9 cellular contexts compared by ENCODE assay signal in genomic region chr1:36225298-36225899, GRCh38. TPM values are rescaled to one million over a fixed set of nuclear protein-coding genes. Genes with fewer than 3 reads are reported as not detected.
DNase-seq lines count a peak whose midpoint lies in the region; ATAC-seq and TF ChIP-seq lines count a peak whose summit lies in the region.
"Had no signal": no experiment of that assay in that cellular context is flagged by ENCODE, and none has a peak within 500 bp of the region (broad histone marks: within the 10 kb centered on the region; RNA-seq: fewer than 3 reads in every experiment).

No MANE protein-coding gene starts in this region.

- ATAC-seq in stimulated activated naive B cell treated with anti-CD40 and anti-IgM and Interleukin-4, amounts not matched to agents 10 μg/mL and 1 μg/mL and 100 μg/mL, for 72 hours (replicated peaks), result no peak

- H3K9ac ChIP-seq in iPS-18a (ENCODE audit: low read length), result peak overlapping the region; percentile 96

- DNase-seq in DMS 273 (lab: John Stamatoyannopoulos, UW; ENCODE audit: unreplicated experiment), result peak; percentile 47
- DNase-seq in DMS 273 treated with DMSO at 0.1 percent for 48 hours (lab: John Stamatoyannopoulos, UW), result no peak
- no peak for DNase-seq in activated T-helper 2 cell treated with anti-CD3 and anti-CD28 coated beads, Interferon-gamma antibody, Interleukin-2, Interleukin-4, amounts not matched to agents 10 μg/mL and 5 μg/mL and 100 μg/mL, durations not matched to agents 14 hours and 24 hours and 36 hours (ENCODE audit: low spot score)
- DNase-seq in stimulated activated naive B cell treated with anti-CD40 and anti-IgM and Interleukin-4, amounts not matched to agents 10 μg/mL and 1 μg/mL and 100 μg/mL, for 72 hours, result no peak
- no peak for DNase-seq in posterior cingulate gyrus
- no peak for DNase-seq in GM20000 (ENCODE audit: low spot score)
- no peak for DNase-seq in HuH-7.5 (ENCODE audit: low spot score)
- DNase-seq: 8988T had no signal

- peak overlapping the region; percentile 90 for H3K27ac ChIP-seq in iPS-18a (ENCODE audit: low read length)

- H3K27me3 ChIP-seq in iPS-18a (ENCODE audit: control insufficient read depth, insufficient read depth, low read length), result no peaks in the 10 kb centered on the region

- no peaks in the 10 kb centered on the region for H3K9me3 ChIP-seq in iPS-18a (ENCODE audit: control insufficient read depth, low read depth, low read length)

- peaks cover 7% of the 10 kb centered on the region for H3K4me1 ChIP-seq in iPS-18a (ENCODE audit: control insufficient read depth, low read depth, low read length)

- H3K36me3 Mint-ChIP-seq in activated T-helper 2 cell treated with anti-CD3 and anti-CD28 coated beads, Interferon-gamma antibody, Interleukin-2, Interleukin-4, amounts not matched to agents 10 μg/mL and 5 μg/mL and 100 μg/mL, durations not matched to agents 14 hours and 24 hours and 36 hours (ENCODE audit: low read depth), result peaks cover 40% of the 10 kb centered on the region
- H3K36me3 Mint-ChIP-seq in stimulated activated naive B cell treated with anti-CD40 and anti-IgM and Interleukin-4, amounts not matched to agents 10 μg/mL and 1 μg/mL and 100 μg/mL, for 72 hours, result peaks cover 25 to 31% of the 10 kb centered on the region in 2 donors

- peaks cover 24% of the 10 kb centered on the region for H3K4me1 Mint-ChIP-seq in activated T-helper 2 cell treated with anti-CD3 and anti-CD28 coated beads, Interferon-gamma antibody, Interleukin-2, Interleukin-4, amounts not matched to agents 10 μg/mL and 5 μg/mL and 100 μg/mL, durations not matched to agents 14 hours and 24 hours and 36 hours (ENCODE audit: low read depth)
- peaks cover 13 to 36% of the 10 kb centered on the region in 2 donors for H3K4me1 Mint-ChIP-seq in stimulated activated naive B cell treated with anti-CD40 and anti-IgM and Interleukin-4, amounts not matched to agents 10 μg/mL and 1 μg/mL and 100 μg/mL, for 72 hours

- H3K9me3 Mint-ChIP-seq in activated T-helper 2 cell treated with anti-CD3 and anti-CD28 coated beads, Interferon-gamma antibody, Interleukin-2, Interleukin-4, amounts not matched to agents 10 μg/mL and 5 μg/mL and 100 μg/mL, durations not matched to agents 14 hours and 24 hours and 36 hours, result no peaks in the 10 kb centered on the region
- H3K9me3 Mint-ChIP-seq in stimulated activated naive B cell treated with anti-CD40 and anti-IgM and Interleukin-4, amounts not matched to agents 10 μg/mL and 1 μg/mL and 100 μg/mL, for 72 hours, result no peaks in the 10 kb centered on the region

- peak overlapping the region; percentile 100 for H3K27ac Mint-ChIP-seq in activated T-helper 2 cell treated with anti-CD3 and anti-CD28 coated beads, Interferon-gamma antibody, Interleukin-2, Interleukin-4, amounts not matched to agents 10 μg/mL and 5 μg/mL and 100 μg/mL, durations not matched to agents 14 hours and 24 hours and 36 hours
- H3K27ac Mint-ChIP-seq in stimulated activated naive B cell treated with anti-CD40 and anti-IgM and Interleukin-4, amounts not matched to agents 10 μg/mL and 1 μg/mL and 100 μg/mL, for 72 hours, result peak overlapping the region; percentile 100

- no peaks in the 10 kb centered on the region for H3K27me3 Mint-ChIP-seq in activated T-helper 2 cell treated with anti-CD3 and anti-CD28 coated beads, Interferon-gamma antibody, Interleukin-2, Interleukin-4, amounts not matched to agents 10 μg/mL and 5 μg/mL and 100 μg/mL, durations not matched to agents 14 hours and 24 hours and 36 hours (ENCODE audit: low read depth)
- no peaks in the 10 kb centered on the region for H3K27me3 Mint-ChIP-seq in stimulated activated naive B cell treated with anti-CD40 and anti-IgM and Interleukin-4, amounts not matched to agents 10 μg/mL and 1 μg/mL and 100 μg/mL, for 72 hours

- intact Hi-C loops in activated T-helper 2 cell treated with anti-CD3 and anti-CD28 coated beads, Interferon-gamma antibody, Interleukin-2, Interleukin-4, amounts not matched to agents 10 μg/mL and 5 μg/mL and 100 μg/mL, durations not matched to agents 14 hours and 24 hours and 36 hours (cut with micrococcal nuclease), result loop anchor here (2.0 kb wide), 1 partner anchor 81 kb away; the partner anchor contains the start of gene SH3D21
- intact Hi-C loops in posterior cingulate gyrus (cut with DNase I), result loop anchor here (10.0 kb wide), 1 partner anchor 59 kb away; no protein-coding TSS in a partner anchor

- peak overlapping the region; percentile 99 for H3K4me3 ChIP-seq in iPS-18a (ENCODE audit: low read length)

- TF ChIP-seq CTCF in GM20000 (IDR thresholded peaks at IDR 0.05; ENCODE audit: extremely low read depth, missing control alignments), result no peak

- H3K36me3 ChIP-seq in iPS-18a (ENCODE audit: control insufficient read depth, low read depth, low read length), result peaks cover 26% of the 10 kb centered on the region

- peak overlapping the region; percentile 96 for H3K4me3 Mint-ChIP-seq in activated T-helper 2 cell treated with anti-CD3 and anti-CD28 coated beads, Interferon-gamma antibody, Interleukin-2, Interleukin-4, amounts not matched to agents 10 μg/mL and 5 μg/mL and 100 μg/mL, durations not matched to agents 14 hours and 24 hours and 36 hours (ENCODE audit: low read depth)
- H3K4me3 Mint-ChIP-seq in stimulated activated naive B cell treated with anti-CD40 and anti-IgM and Interleukin-4, amounts not matched to agents 10 μg/mL and 1 μg/mL and 100 μg/mL, for 72 hours, result peak overlapping the region; percentile 90 to 96

RNA-seq across cellular contexts. Expression of gene THRAP3, which starts 1.2 kb away (rescaled TPM):
- 159 and 164 TPM in 2 replicates for total RNA-seq in activated T-helper 2 cell treated with anti-CD3 and anti-CD28 coated beads, Interferon-gamma antibody, Interleukin-2, Interleukin-4, amounts not matched to agents 10 μg/mL and 5 μg/mL and 100 μg/mL, durations not matched to agents 14 hours and 24 hours and 36 hours
